In genomic region chr15:80582816-80583423, GRCh38 we compare ENCODE assay signal across 25 cellular contexts.
DNase-seq lines count a peak whose midpoint lies in the region; ATAC-seq, FAIRE-seq and TF ChIP-seq lines count a peak whose summit lies in the region.
"Had no signal": no experiment of that assay in that cellular context is flagged by ENCODE, and none has a peak within 500 bp of the region (broad histone marks: within the 10 kb centered on the region; RNA-seq: fewer than 3 reads in every experiment).

No MANE protein-coding gene starts in this region.

- ATAC-seq in activated CD8-positive, alpha-beta memory T cell treated with anti-CD3 and anti-CD28 coated beads, Interleukin-2, amount 10 ng/mL, durations not matched to agents 7 days and 5 days = no peak
- ATAC-seq in upper lobe of right lung = no peak
- no peak for ATAC-seq in GM21825 (IDR thresholded peaks at IDR 0.05; ENCODE audit: unreplicated experiment)
- ATAC-seq: HCT116, HepG2, PC-3 had no signal

- no peak overlapping the region for H2AFZ ChIP-seq in H1 (ENCODE audit: low read length)
- H2AFZ ChIP-seq: GM23248 had no signal

- no peak overlapping the region for H3K4ac ChIP-seq in H1 (replicated peaks; ENCODE audit: insufficient read length, low read depth, low read length)

- 94% methylated on average over 14 of the region's 15 CpGs; no CpG with 5 or more reads in 1 of the 2 experiments for WGBS in H1 (ENCODE audit: extremely low coverage in 1 of 2, insufficient coverage in 1 of 2, insufficient read length in 1 of 2, insufficient replicate concordance in 2 of 2, low coverage in 1 of 2, low lambda C conversion rate in 2 of 2, missing lambda C conversion rate in 1 of 2), 2 experiments

- H3K23ac ChIP-seq in H1 (ENCODE audit: insufficient read length) = no peak overlapping the region

- no peak overlapping the region for H3K56ac ChIP-seq in H1 (replicated peaks; ENCODE audit: insufficient read length, low read depth, low read length)

- no peak for TF ChIP-seq POLR2A in H1 (IDR thresholded peaks at IDR 0.05; ENCODE audit: control extremely low read depth in 1 of 2, low read depth in 2 of 2, low read length in 2 of 2)

- H3K36me3 Mint-ChIP-seq in activated CD8-positive, alpha-beta memory T cell treated with anti-CD3 and anti-CD28 coated beads, Interleukin-2, amount 10 ng/mL, durations not matched to agents 7 days and 5 days = no peaks in the 10 kb centered on the region
- H3K36me3 Mint-ChIP-seq: CD4-positive, CD25-positive, alpha-beta regulatory T cell had no signal

- H3K79me2 ChIP-seq in H1 (ENCODE audit: control insufficient read depth in 1 of 2, insufficient read depth in 2 of 2, low read length in 2 of 2) = no peaks in the 10 kb centered on the region

- H3K14ac ChIP-seq in H1 (ENCODE audit: insufficient read length) = no peak overlapping the region

- H3K9ac ChIP-seq in H1 (replicated peaks in 1 of 4; ENCODE audit: extremely low read depth in 1 of 4, low read depth in 3 of 4, low read length in 3 of 4) (no peak overlapping the region), kidney (ENCODE audit: low read length in 2 of 2) (no peak overlapping the region)
- H3K9ac ChIP-seq: BLaER1, GM23248 had no signal

- H3K9me3 ChIP-seq in H1 (ENCODE audit: insufficient read depth in 2 of 2, low read depth in 1 of 2, low read length in 1 of 2) (no peaks in the 10 kb centered on the region), kidney (ENCODE audit: control insufficient read depth in 1 of 2, low read length in 2 of 2) (no peaks in the 10 kb centered on the region), upper lobe of right lung (no peaks in the 10 kb centered on the region)
- H3K9me3 ChIP-seq: BLaER1 had no signal

- no peak overlapping the region for H2AK5ac ChIP-seq in H1 (ENCODE audit: low read depth, low read length)

- no peaks in the 10 kb centered on the region for H3K4me1 Mint-ChIP-seq in activated CD8-positive, alpha-beta memory T cell treated with anti-CD3 and anti-CD28 coated beads, Interleukin-2, amount 10 ng/mL, durations not matched to agents 7 days and 5 days
- H3K4me1 Mint-ChIP-seq: CD4-positive, CD25-positive, alpha-beta regulatory T cell had no signal

- POLR2A ChIA-PET in H1 (lab: Charles Lee; ENCODE audit: partially characterized antibody) = interaction anchor here (0.8 kb wide), 1 partner anchor 10 kb away, joined by 3 read pairs; no protein-coding TSS in a partner anchor

- no peaks in the 10 kb centered on the region for H3K79me1 ChIP-seq in H1 (ENCODE audit: low read depth, low read length)

- no peaks in the 10 kb centered on the region for H3K9me3 Mint-ChIP-seq in activated CD8-positive, alpha-beta memory T cell treated with anti-CD3 and anti-CD28 coated beads, Interleukin-2, amount 10 ng/mL, durations not matched to agents 7 days and 5 days (ENCODE audit: low read depth)

- no peak for TF ChIP-seq CTCF in H1 (IDR thresholded peaks at IDR 0.05; ENCODE audit: control extremely low read depth in 1 of 3, insufficient read depth in 1 of 3, low read depth in 1 of 3, low read length in 3 of 3)
- TF ChIP-seq CTCF in kidney (IDR thresholded peaks at IDR 0.05; ENCODE audit: borderline replicate concordance, extremely low read depth, insufficient read depth) = no peak
- TF ChIP-seq CTCF in upper lobe of right lung (IDR thresholded peaks at IDR 0.05) = no peak

- H3K27me3 Mint-ChIP-seq in activated CD8-positive, alpha-beta memory T cell treated with anti-CD3 and anti-CD28 coated beads, Interleukin-2, amount 10 ng/mL, durations not matched to agents 7 days and 5 days = peaks cover 2% of the 10 kb centered on the region
- H3K27me3 Mint-ChIP-seq: CD4-positive, CD25-positive, alpha-beta regulatory T cell had no signal

- no peak overlapping the region for H3K27ac Mint-ChIP-seq in activated CD8-positive, alpha-beta memory T cell treated with anti-CD3 and anti-CD28 coated beads, Interleukin-2, amount 10 ng/mL, durations not matched to agents 7 days and 5 days
- H3K27ac Mint-ChIP-seq: CD4-positive, CD25-positive, alpha-beta regulatory T cell had no signal

- H3K27ac ChIP-seq in H1 (ENCODE audit: low read depth, low read length) (no peak overlapping the region), kidney (ENCODE audit: low read depth in 2 of 2, low read length in 2 of 2) (no peak overlapping the region), upper lobe of right lung (no peak overlapping the region)
- H3K27ac ChIP-seq: 22Rv1, BLaER1 had no signal

- H3K4me1 ChIP-seq in H1 (replicated peaks in 1 of 4; ENCODE audit: control insufficient read depth in 3 of 4, insufficient read depth in 4 of 4, low read length in 3 of 4) (peaks cover 0 to 6% (median 5%) of the 10 kb centered on the region in 4 experiments; a peak in 4 of 7 replicates), kidney (ENCODE audit: control insufficient read depth in 1 of 2, insufficient read depth in 1 of 2, low read depth in 1 of 2, low read length in 2 of 2) (peaks cover 0 to 4% of the 10 kb centered on the region in 2 donors), upper lobe of right lung (no peaks in the 10 kb centered on the region)

- no peak overlapping the region for H4K91ac ChIP-seq in H1 (replicated peaks; ENCODE audit: insufficient read length, low read length)

- H3K4me2 ChIP-seq in H1 (ENCODE audit: insufficient read depth in 1 of 2, low read depth in 2 of 2, low read length in 2 of 2) = no peak overlapping the region
- H3K4me2 ChIP-seq: BLaER1 had no signal

- H3K18ac ChIP-seq in H1 (ENCODE audit: extremely low read depth, low read length) = no peak overlapping the region

- no peak overlapping the region for H4K5ac ChIP-seq in H1 (ENCODE audit: insufficient read length, low read depth, low read length)

- intact Hi-C loops in kidney (cut with DNase I) = no loop called here
- intact Hi-C loops in upper lobe of right lung (cut with DNase I) = no loop called here

- TF ChIP-seq EP300 in H1 (IDR thresholded peaks at IDR 0.05; ENCODE audit: borderline replicate concordance in 1 of 2, low read depth in 2 of 2, low read length in 2 of 2) = no peak

- peaks cover 2 to 3% of the 10 kb centered on the region in 2 experiments for H4K20me1 ChIP-seq in H1 (replicated peaks in 1 of 2; ENCODE audit: control insufficient read depth in 1 of 2, insufficient read depth in 2 of 2, low read length in 2 of 2)
- H4K20me1 ChIP-seq: BLaER1 had no signal

- CTCF ChIA-PET in activated CD8-positive, alpha-beta memory T cell treated with anti-CD3 and anti-CD28 coated beads, Interleukin-2, amount 10 ng/mL, durations not matched to agents 7 days and 5 days (lab: Charles Lee) = no interaction called here
- CTCF ChIA-PET in H1 (lab: Charles Lee; ENCODE audit: partially characterized antibody) = interaction anchor here (0.6 to 3.0 kb wide), 7 partner anchors 9 to 196 kb away, joined by 3 to 12 read pairs (median 4); partner anchors contain the start of gene CEMIP

- H2BK5ac ChIP-seq in H1 (ENCODE audit: low read depth, low read length) = no peak overlapping the region

- no peaks in the 10 kb centered on the region for H3K27me3 ChIP-seq in H1 (replicated peaks in 1 of 4; ENCODE audit: control insufficient read depth in 3 of 4, extremely low read depth in 1 of 4, insufficient read depth in 3 of 4, low read length in 3 of 4)
- H3K27me3 ChIP-seq in upper lobe of right lung = no peaks in the 10 kb centered on the region
- H3K27me3 ChIP-seq: BLaER1 had no signal

- no peak overlapping the region for H3K4me3 Mint-ChIP-seq in activated CD8-positive, alpha-beta memory T cell treated with anti-CD3 and anti-CD28 coated beads, Interleukin-2, amount 10 ng/mL, durations not matched to agents 7 days and 5 days
- H3K4me3 Mint-ChIP-seq: CD4-positive, CD25-positive, alpha-beta regulatory T cell had no signal

- DNase-seq in activated CD8-positive, alpha-beta memory T cell treated with anti-CD3 and anti-CD28 coated beads, Interleukin-2, amount 50 U/mL, for 48 hours = peak; percentile 38
- DNase-seq in activated CD8-positive, alpha-beta memory T cell treated with anti-CD3 and anti-CD28 coated beads, Interleukin-2, amount 10 ng/mL, durations not matched to agents 7 days and 5 days = no peak
- DNase-seq in H1 (ENCODE audit: low read depth in 1 of 2, low spot score in 2 of 2) (no peak), kidney (peak; percentile 32), upper lobe of right lung (peak; percentile 50), H4 (ENCODE audit: low spot score) (no peak), mesenteric fat pad (ENCODE audit: low spot score) (no peak)
- DNase-seq: CD4-positive, CD25-positive, alpha-beta regulatory T cell; GM23248; KBM-7; MV-4-11; NCI-H1105 treated with DMSO at 0.1 percent for 48 hours; NCI-H146; NCI-H1930; NCI-H2107; NCI-H446; NCI-H524 treated with DMSO at 0.1 percent for 48 hours; NCI-H774; PC-3; SHP77 had no signal

- no peak for FAIRE-seq in H1 (lab: Jason Lieb, UNC)
- FAIRE-seq in kidney (lab: Jason Lieb, UNC) = no peak
- FAIRE-seq: HepG2 had no signal

- H2BK12ac ChIP-seq in H1 (ENCODE audit: low read depth, low read length) = no peak overlapping the region

- no peak for TF ChIP-seq RAD21 in H1 (IDR thresholded peaks at IDR 0.05 in 1 of 2, conservative IDR thresholded peaks at IDR 0.05 in 1 of 2; ENCODE audit: low read depth in 2 of 2, low read length in 2 of 2)

- no peak overlapping the region for H3K4me3 ChIP-seq in H1 (ENCODE audit: extremely low read depth in 1 of 4, insufficient read depth in 2 of 4, low read depth in 3 of 4, low read length in 4 of 4)
- no peak overlapping the region for H3K4me3 ChIP-seq in kidney (ENCODE audit: low read length in 2 of 2)
- H3K4me3 ChIP-seq in upper lobe of right lung = no peak overlapping the region
- H3K4me3 ChIP-seq: BLaER1, GM23248 had no signal

- H4K8ac ChIP-seq in H1 (ENCODE audit: extremely low read depth, insufficient read depth, low read length) = peak overlapping the region; percentile 63; the same call in 1 of the 2 replicates

- no peak overlapping the region for H2BK120ac ChIP-seq in H1 (replicated peaks; ENCODE audit: low read depth, low read length)

- no peaks in the 10 kb centered on the region for H3K23me2 ChIP-seq in H1 (ENCODE audit: low read depth, low read length)

- H3K36me3 ChIP-seq in H1 (ENCODE audit: control insufficient read depth in 2 of 4, insufficient read depth in 4 of 4, low read length in 3 of 4) (peaks cover 0 to 4% (median 0%) of the 10 kb centered on the region in 4 experiments; a peak in 2 of 8 replicates), kidney (ENCODE audit: control insufficient read depth in 1 of 2, insufficient read depth in 2 of 2, low read length in 2 of 2) (peaks cover 3 to 5% of the 10 kb centered on the region in 2 donors), upper lobe of right lung (no peaks in the 10 kb centered on the region)

- H2BK15ac ChIP-seq in H1 (ENCODE audit: low read length) = no peak overlapping the region

- H2BK20ac ChIP-seq in H1 (ENCODE audit: low read length) = no peak overlapping the region; the same call in 1 of the 2 replicates

TF ChIP-seq in H1, 55 proteins besides CTCF, POLR2A, EP300 and RAD21:
- TF ChIP-seq CTBP2 (IDR thresholded peaks at IDR 0.05; ENCODE audit: borderline replicate concordance, insufficient read depth, insufficient read length, low read length) (no peak), HDAC2 (IDR thresholded peaks at IDR 0.05; ENCODE audit: borderline replicate concordance in 1 of 2, low read depth in 2 of 2, low read length in 2 of 2) (no peak), SRF (IDR thresholded peaks at IDR 0.05; ENCODE audit: low read depth, low read length) (no peak)

Comparison
In these comparisons a context has a peak if more than half of its experiments do, and no peak if none do; other contexts are left out.
1. DNase-seq: peak in activated CD8-positive, alpha-beta memory T cell treated with anti-CD3 and anti-CD28 coated beads, Interleukin-2, amount 50 U/mL, for 48 hours (single experiment), kidney (single experiment) and upper lobe of right lung (single experiment); none in activated CD8-positive, alpha-beta memory T cell treated with anti-CD3 and anti-CD28 coated beads, Interleukin-2, amount 10 ng/mL, durations not matched to agents 7 days and 5 days (single experiment), H1 (0 of 2), H4 (single experiment) and mesenteric fat pad (single experiment).